In genomic region chr2:112157472-112157871, GRCh38 we compare ENCODE assay signal across 24 cellular contexts. TPM values are rescaled to one million over a fixed set of nuclear protein-coding genes. Genes with fewer than 3 reads are reported as not detected.
DNase-seq lines count a peak whose midpoint lies in the region; ATAC-seq and TF ChIP-seq lines count a peak whose summit lies in the region.
"Had no signal": no experiment of that assay in that cellular context is flagged by ENCODE, and none has a peak within 500 bp of the region (broad histone marks: within the 10 kb centered on the region; RNA-seq: fewer than 3 reads in every experiment).

No MANE protein-coding gene starts in this region.

- H4K5ac ChIP-seq in IMR-90 (ENCODE audit: low read depth, low read length), result no peak overlapping the region

- no peak for TF ChIP-seq RAD21 in IMR-90 (IDR thresholded peaks at IDR 0.05; ENCODE audit: low read length)

- H3K23ac ChIP-seq in IMR-90 (ENCODE audit: low read depth, low read length), result no peak overlapping the region

- H3K27me3 ChIP-seq in IMR-90 (ENCODE audit: control insufficient read depth, insufficient read depth, low read length) (no peaks in the 10 kb centered on the region), sigmoid colon (no peaks in the 10 kb centered on the region), thyroid gland (no peaks in the 10 kb centered on the region)

- in situ Hi-C loops in IMR-90 (cut with MboI; ENCODE audit: low sequenced_read_pairs), result no loop called here

- H3K4me1 ChIP-seq in IMR-90 (ENCODE audit: control insufficient read depth, insufficient read depth, low read length), result peaks cover 5% of the 10 kb centered on the region
- H3K4me1 ChIP-seq in sigmoid colon, result no peaks in the 10 kb centered on the region
- H3K4me1 ChIP-seq in thyroid gland, result peaks cover 0 to 4% of the 10 kb centered on the region in 2 donors

- no peaks in the 10 kb centered on the region for H4K20me1 ChIP-seq in IMR-90 (ENCODE audit: insufficient read depth, low read length)

- no peaks in the 10 kb centered on the region for H3K9me3 Mint-ChIP-seq in activated T-cell treated with anti-CD3 and anti-CD28 coated beads, Interleukin-2, amount 50 U/mL, for 4 hours
- no peaks in the 10 kb centered on the region for H3K9me3 Mint-ChIP-seq in activated naive CD8-positive, alpha-beta T cell treated with anti-CD3 and anti-CD28 coated beads, Interleukin-2, amount 50 U/mL, for 24 hours
- H3K9me3 Mint-ChIP-seq: activated T-helper 1 cell treated with anti-CD3 and anti-CD28 coated beads, Interleukin-12 subunit alpha, Interleukin-12 subunit beta, Interleukin-2, Interleukin-4 antibody, amounts not matched to agents 30 ng/mL and 10 ng/mL and 1 ng/mL, durations not matched to agents 14 hours and 24 hours and 36 hours; brain; H9 had no signal

- no peak overlapping the region for H2BK120ac ChIP-seq in IMR-90 (ENCODE audit: low read depth, low read length)

- no TSS peak for BruUV-seq in IMR-90 (replicated peaks; lab: Mats Ljungman, UMichigan)

- no peak overlapping the region for H4K8ac ChIP-seq in IMR-90 (ENCODE audit: low read depth in 2 of 2, low read length in 2 of 2)

- dilution Hi-C loops in IMR-90 (cut with HindIII; ENCODE audit: low sequenced_read_pairs, unreplicated experiment), result no loop called here

- TF ChIP-seq POLR2A in IMR-90 (IDR thresholded peaks at IDR 0.05; ENCODE audit: low read depth, low read length) (no peak), sigmoid colon (IDR thresholded peaks at IDR 0.05) (no peak), thyroid gland (IDR thresholded peaks at IDR 0.05) (no peak)

- TF ChIP-seq EP300 in sigmoid colon (IDR thresholded peaks at IDR 0.05), result no peak

- no peaks in the 10 kb centered on the region for H3K79me1 ChIP-seq in IMR-90 (ENCODE audit: low read depth in 1 of 2, low read length in 2 of 2)

- peaks cover 34% of the 10 kb centered on the region for H3K4me1 Mint-ChIP-seq in activated T-cell treated with anti-CD3 and anti-CD28 coated beads, Interleukin-2, amount 50 U/mL, for 4 hours (ENCODE audit: low read depth)
- peaks cover 42% of the 10 kb centered on the region for H3K4me1 Mint-ChIP-seq in activated naive CD8-positive, alpha-beta T cell treated with anti-CD3 and anti-CD28 coated beads, Interleukin-2, amount 50 U/mL, for 24 hours

- peak overlapping the region; percentile 16 for H3K4me3 Mint-ChIP-seq in activated T-cell treated with anti-CD3 and anti-CD28 coated beads, Interleukin-2, amount 50 U/mL, for 4 hours
- no peak overlapping the region for H3K4me3 Mint-ChIP-seq in activated naive CD8-positive, alpha-beta T cell treated with anti-CD3 and anti-CD28 coated beads, Interleukin-2, amount 50 U/mL, for 24 hours
- H3K4me3 Mint-ChIP-seq: brain, H9 had no signal

- no peak for ATAC-seq in activated T-cell treated with anti-CD3 and anti-CD28 coated beads, Interleukin-2, amount 50 U/mL, for 4 hours
- ATAC-seq in IMR-90 (ENCODE audit: low read depth) (no peak), GM21529 (IDR thresholded peaks at IDR 0.05; ENCODE audit: unreplicated experiment) (no peak), HG02763 (IDR thresholded peaks at IDR 0.05; ENCODE audit: unreplicated experiment) (no peak)
- ATAC-seq in activated naive CD8-positive, alpha-beta T cell treated with anti-CD3 and anti-CD28 coated beads, Interleukin-2, amount 50 U/mL, for 24 hours, result no peak
- ATAC-seq: Panc1 had no signal

- no peak overlapping the region for H3K9ac ChIP-seq in IMR-90 (ENCODE audit: low read depth, low read length)

- H2AFZ ChIP-seq in IMR-90 (replicated peaks; ENCODE audit: low read length, poor library complexity), result no peak overlapping the region

- no peaks in the 10 kb centered on the region for H3K27me3 Mint-ChIP-seq in activated T-cell treated with anti-CD3 and anti-CD28 coated beads, Interleukin-2, amount 50 U/mL, for 4 hours (ENCODE audit: low read depth)
- H3K27me3 Mint-ChIP-seq in activated naive CD8-positive, alpha-beta T cell treated with anti-CD3 and anti-CD28 coated beads, Interleukin-2, amount 50 U/mL, for 24 hours, result no peaks in the 10 kb centered on the region
- H3K27me3 Mint-ChIP-seq: naive B cell had no signal

- no peak overlapping the region for H3K4me3 ChIP-seq in IMR-90 (ENCODE audit: insufficient read depth, low read depth, low read length)
- H3K4me3 ChIP-seq in sigmoid colon, result no peak overlapping the region
- H3K4me3 ChIP-seq in thyroid gland (replicated peaks in 1 of 3), result no peak overlapping the region
- H3K4me3 ChIP-seq: skin epidermis had no signal

- H3K4ac ChIP-seq in IMR-90 (ENCODE audit: low read depth, low read length), result no peak overlapping the region

- no peaks in the 10 kb centered on the region for H3K9me3 ChIP-seq in IMR-90 (ENCODE audit: control insufficient read depth, insufficient read depth, low read length)
- no peaks in the 10 kb centered on the region for H3K9me3 ChIP-seq in sigmoid colon
- H3K9me3 ChIP-seq in thyroid gland, result no peaks in the 10 kb centered on the region

- no peak overlapping the region for H3K56ac ChIP-seq in IMR-90 (ENCODE audit: extremely low read depth, insufficient read depth, low read length)

- H4K91ac ChIP-seq in IMR-90 (ENCODE audit: insufficient read depth, low read depth, low read length), result no peak overlapping the region

- POLR2A ChIA-PET in IMR-90 (lab: Charles Lee; ENCODE audit: unreplicated experiment), result no interaction called here

- H2AK9ac ChIP-seq in IMR-90 (replicated peaks; ENCODE audit: low read depth, low read length, poor library complexity), result no peak overlapping the region

- H2BK20ac ChIP-seq in IMR-90 (ENCODE audit: low read depth, low read length), result no peak overlapping the region

- no CpG with 5 or more reads among the region's 3 CpGs for WGBS in IMR-90 (ENCODE audit: extremely low coverage in 2 of 2, insufficient read length in 1 of 2), 2 experiments
- 67 to 78% methylated on average over 3 of the region's 3 CpGs for WGBS in sigmoid colon, 2 donors
- WGBS in thyroid gland, 2 donors, result 64 to 95% methylated on average over 3 of the region's 3 CpGs

- no peak overlapping the region for H3K27ac ChIP-seq in IMR-90 (ENCODE audit: insufficient read depth, low read length)
- H3K27ac ChIP-seq in sigmoid colon, result no peak overlapping the region
- no peak overlapping the region for H3K27ac ChIP-seq in thyroid gland
- H3K27ac ChIP-seq: C4-2B had no signal

- H3K14ac ChIP-seq in IMR-90 (replicated peaks; ENCODE audit: low read depth, low read length), result no peak overlapping the region

- H2BK5ac ChIP-seq in IMR-90 (ENCODE audit: low read depth, low read length, poor library complexity, severe bottlenecking), result no peak overlapping the region

- H3K36me3 ChIP-seq in IMR-90 (ENCODE audit: control insufficient read depth, insufficient read depth, low read length) (no peaks in the 10 kb centered on the region), sigmoid colon (no peaks in the 10 kb centered on the region), thyroid gland (no peaks in the 10 kb centered on the region)

- intact Hi-C loops in IMR-90 (cut with micrococcal nuclease) (no loop called here), sigmoid colon (cut with DNase I) (no loop called here), thyroid gland (cut with DNase I) (no loop called here)

- no peak overlapping the region for H2BK15ac ChIP-seq in IMR-90 (ENCODE audit: low read depth, low read length)

- no peak for TF ChIP-seq CTCF in IMR-90 (conservative IDR thresholded peaks at IDR 0.05; ENCODE audit: low read depth, low read length)
- TF ChIP-seq CTCF in sigmoid colon (IDR thresholded peaks at IDR 0.05), result no peak
- TF ChIP-seq CTCF in thyroid gland (IDR thresholded peaks at IDR 0.05), result no peak

- DNase-seq in activated T-cell treated with anti-CD3 and anti-CD28 coated beads, Interleukin-2, amount 50 U/mL, for 4 hours, result no peak
- no peak for DNase-seq in activated T-cell treated with anti-CD3 and anti-CD28 coated beads, Interleukin-2, amount 50 U/mL, for 1 hour
- DNase-seq in IMR-90, result no peak
- no peak for DNase-seq in activated naive CD8-positive, alpha-beta T cell treated with anti-CD3 and anti-CD28 coated beads, Interleukin-2, amount 50 U/mL, for 24 hours
- peak; percentile 21 for DNase-seq in sigmoid colon
- DNase-seq in thyroid gland, result no peak
- DNase-seq: activated CD4-positive, CD25-positive, alpha-beta regulatory T cell; Calu3; glutamatergic neuron; H9; naive B cell; NCI-H2029; NCI-H526 treated with DMSO at 0.1 percent for 48 hours; occipital lobe; SIG-M5; trophoblast cell had no signal

- H3K4me2 ChIP-seq in IMR-90 (ENCODE audit: low read depth, low read length), result no peak overlapping the region

- H2AK5ac ChIP-seq in IMR-90 (ENCODE audit: low read depth, low read length), result no peak overlapping the region

- no peaks in the 10 kb centered on the region for H3K36me3 Mint-ChIP-seq in activated T-cell treated with anti-CD3 and anti-CD28 coated beads, Interleukin-2, amount 50 U/mL, for 4 hours (ENCODE audit: insufficient read depth)
- H3K36me3 Mint-ChIP-seq in activated naive CD8-positive, alpha-beta T cell treated with anti-CD3 and anti-CD28 coated beads, Interleukin-2, amount 50 U/mL, for 24 hours (ENCODE audit: low read depth), result no peaks in the 10 kb centered on the region
- H3K36me3 Mint-ChIP-seq: naive B cell had no signal

- peak overlapping the region; percentile 55 for H3K27ac Mint-ChIP-seq in activated naive CD8-positive, alpha-beta T cell treated with anti-CD3 and anti-CD28 coated beads, Interleukin-2, amount 50 U/mL, for 24 hours
- H3K27ac Mint-ChIP-seq: brain, H9 had no signal

- CTCF ChIA-PET in IMR-90 (lab: Yijun Ruan, JAX), result no interaction called here

- peaks cover 4% of the 10 kb centered on the region; the same call in 1 of the 2 replicates for H3K9me1 ChIP-seq in IMR-90 (ENCODE audit: insufficient read depth, low read length)

- no peak overlapping the region for H3K18ac ChIP-seq in IMR-90 (ENCODE audit: low read depth, low read length)

TF ChIP-seq in IMR-90, 13 proteins besides CTCF, POLR2A, EP300 and RAD21:
- TF ChIP-seq CEBPB (IDR thresholded peaks at IDR 0.05; ENCODE audit: low read depth, low read length) (peak; percentile 42), NFE2L2 (IDR thresholded peaks at IDR 0.05; ENCODE audit: low read depth, low read length) (no peak)

RNA-seq across cellular contexts. Expression of gene FBLN7, which starts 19.3 kb away (rescaled TPM):
- 10 to 100 TPM; 21.8 to 24.3 (median 23.4) TPM for total RNA-seq in activated T-cell treated with anti-CD3 and anti-CD28 coated beads, Interleukin-2, amount 50 U/mL, for 4 hours
- total RNA-seq in IMR-90 (2012; rRNA removed) (under 0.01 and 0.18 TPM in 2 replicates), sigmoid colon (1 to 10 TPM in 2 of 4 donors, under 1 TPM in 2; 0.95 to 1.7 (median 1.0) TPM), thyroid gland (10 to 100 TPM; 10.3 to 33.6 (median 16.4) TPM)
- polyA plus RNA-seq in IMR-90 (2012; rRNA removed) (1.0 and 1.2 TPM in 2 replicates), sigmoid colon (1 to 10 TPM in 1 of 3 donors, not detected in 2; 3.3 TPM)
- 1.00 and 1.5 TPM in 2 replicates for polyA plus RNA-seq in IMR-90 (2012; cell fraction: cytosol; rRNA removed)
- polyA plus RNA-seq in IMR-90 (2012; cell fraction: nucleus; rRNA removed; ENCODE audit: low replicate concordance), result 0.59 and 0.69 TPM in 2 replicates
- polyA plus RNA-seq: keratinocyte had no signal
